ENCODE assay signal across 9 cellular contexts in the genomic region with DNA sequence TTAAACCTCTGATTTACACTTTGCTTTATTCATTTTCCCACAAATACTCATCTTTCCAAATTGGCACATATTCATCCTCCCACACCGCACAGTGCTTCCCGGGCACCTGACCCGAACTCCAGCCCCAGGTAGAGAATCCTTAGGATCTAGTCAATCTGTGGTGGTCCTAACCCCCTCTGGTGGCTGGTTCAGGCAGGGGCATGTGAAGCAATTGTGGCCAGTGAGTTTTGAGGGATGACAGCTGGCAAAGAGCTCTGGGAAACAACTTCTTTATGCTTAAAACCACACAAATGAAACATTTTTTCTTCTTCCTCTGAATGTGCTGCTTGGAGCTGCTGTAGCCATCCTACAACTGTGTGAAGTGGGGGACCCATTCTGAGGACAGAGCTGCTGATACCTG. TPM values are rescaled to one million over a fixed set of nuclear protein-coding genes. Genes with fewer than 3 reads are reported as not detected.
DNase-seq lines count a peak whose midpoint lies in the region; ATAC-seq and TF ChIP-seq lines count a peak whose summit lies in the region.
"Had no signal": no experiment of that assay in that cellular context is flagged by ENCODE, and none has a peak within 500 bp of the region (broad histone marks: within the 10 kb centered on the region; RNA-seq: fewer than 3 reads in every experiment).

No MANE protein-coding gene starts in this region.

- H2AFZ ChIP-seq in OCI-LY3 (ENCODE audit: low read depth, low read length), result no peak overlapping the region

- peaks cover 0 to 43% (median 25%) of the 10 kb centered on the region in 9 donors for H3K36me3 ChIP-seq in heart left ventricle
- peaks cover 38% of the 10 kb centered on the region for H3K36me3 ChIP-seq in OCI-LY3 (replicated peaks; ENCODE audit: low read depth, low read length)
- peaks cover 0 to 10% (median 0%) of the 10 kb centered on the region in 3 donors for H3K36me3 ChIP-seq in tibial artery

- TF ChIP-seq POLR2A in heart left ventricle (IDR thresholded peaks at IDR 0.05), result no peak

- peak; percentile 37 to 65 (median 46) for TF ChIP-seq CTCF in heart left ventricle (IDR thresholded peaks at IDR 0.05)
- peak; percentile 89 for TF ChIP-seq CTCF in OCI-LY3 (IDR thresholded peaks at IDR 0.05; ENCODE audit: low read depth, low read length)
- TF ChIP-seq CTCF in fibroblast of mammary gland (conservative IDR thresholded peaks at IDR 0.05; ENCODE audit: control insufficient read depth, insufficient read depth, low read depth, low read length), result peak; percentile 60
- peak; percentile 20 to 29 for TF ChIP-seq CTCF in tibial artery (IDR thresholded peaks at IDR 0.05)

- no peaks in the 10 kb centered on the region for H3K27me3 ChIP-seq in heart left ventricle
- no peaks in the 10 kb centered on the region for H3K27me3 ChIP-seq in OCI-LY3 (ENCODE audit: low read depth, low read length)
- no peaks in the 10 kb centered on the region for H3K27me3 ChIP-seq in tibial artery

- DNase-seq in heart left ventricle (no peak), left ventricle myocardium superior (no peak), fibroblast of mammary gland (ENCODE audit: low read depth) (no peak), tibial artery (no peak), GF-D8 (lab: John Stamatoyannopoulos, UW) (no peak)
- DNase-seq: left colon had no signal

- H3K4me1 ChIP-seq in heart left ventricle (peaks cover 0 to 53% (median 26%) of the 10 kb centered on the region in 12 donors), OCI-LY3 (ENCODE audit: low read length) (peaks cover 18% of the 10 kb centered on the region), tibial artery (peaks cover 0 to 1% (median 0%) of the 10 kb centered on the region in 4 donors)

- peak in 1 of 4 donors; percentile 41 for ATAC-seq in heart left ventricle
- no peak for ATAC-seq in left ventricle myocardium superior
- no peak for ATAC-seq in GM19455 (IDR thresholded peaks at IDR 0.05; ENCODE audit: unreplicated experiment)
- ATAC-seq in HG03571 (IDR thresholded peaks at IDR 0.05; ENCODE audit: unreplicated experiment), result no peak
- ATAC-seq: left colon had no signal

- H3K79me2 ChIP-seq in OCI-LY3 (ENCODE audit: low read length), result peaks cover 26% of the 10 kb centered on the region

- H3K27ac ChIP-seq in heart left ventricle (no peak overlapping the region), OCI-LY3 (ENCODE audit: low read length) (no peak overlapping the region), tibial artery (no peak overlapping the region)

- no peak overlapping the region for H3K4me2 ChIP-seq in OCI-LY3 (ENCODE audit: low read length)

- no peaks in the 10 kb centered on the region for H3K9me3 ChIP-seq in heart left ventricle
- no peaks in the 10 kb centered on the region for H3K9me3 ChIP-seq in OCI-LY3 (ENCODE audit: insufficient read depth, low read length)
- H3K9me3 ChIP-seq in tibial artery, result no peaks in the 10 kb centered on the region

- H3K9ac ChIP-seq in OCI-LY3 (ENCODE audit: low read length), result no peak overlapping the region

- H4K20me1 ChIP-seq in OCI-LY3 (ENCODE audit: insufficient read depth, low read length), result peaks cover 41% of the 10 kb centered on the region

- H3K4me3 ChIP-seq in heart left ventricle, result no peak overlapping the region
- no peak overlapping the region for H3K4me3 ChIP-seq in OCI-LY3 (ENCODE audit: low read length)
- H3K4me3 ChIP-seq in fibroblast of mammary gland (ENCODE audit: control insufficient read depth, low read depth, low read length), result no peak overlapping the region
- no peak overlapping the region for H3K4me3 ChIP-seq in tibial artery

- WGBS in heart left ventricle, 4 donors, result 65 to 82% (median 81%) methylated on average over 3 of the region's 3 CpGs

- intact Hi-C loops in heart left ventricle (cut with DNase I) (loop anchor here in 5 of 10 donors (5.0 to 10.0 kb wide), 3 partner anchors 119 to 191 kb away; no protein-coding TSS in a partner anchor), left ventricle myocardium superior (cut with micrococcal nuclease) (no loop called here), tibial artery (cut with DNase I; ENCODE audit: low total_unique reads) (loop anchor here (5.0 kb wide), 1 partner anchor 122 kb away; no protein-coding TSS in a partner anchor)

RNA-seq across cellular contexts. Expression of a gene that starts 54.7 kb away (rescaled TPM):
- total RNA-seq in heart left ventricle (10 to 100 TPM; 17.3 to 47.9 (median 29.3) TPM), left ventricle myocardium superior (21.2 TPM)
- 10 to 100 TPM in 1 of 2 donors, 1 to 10 TPM in 1; 9.6 to 46.9 TPM for polyA plus RNA-seq in heart left ventricle

Comparison
In these comparisons a context has a peak if more than half of its experiments do, and no peak if none do; other contexts are left out.
1. CTCF ChIP-seq: peak in every context shown above with its lines; median percentile 89 in OCI-LY3; 60 in fibroblast of mammary gland; 46 in heart left ventricle; 24 in tibial artery.